In the genomic region with DNA sequence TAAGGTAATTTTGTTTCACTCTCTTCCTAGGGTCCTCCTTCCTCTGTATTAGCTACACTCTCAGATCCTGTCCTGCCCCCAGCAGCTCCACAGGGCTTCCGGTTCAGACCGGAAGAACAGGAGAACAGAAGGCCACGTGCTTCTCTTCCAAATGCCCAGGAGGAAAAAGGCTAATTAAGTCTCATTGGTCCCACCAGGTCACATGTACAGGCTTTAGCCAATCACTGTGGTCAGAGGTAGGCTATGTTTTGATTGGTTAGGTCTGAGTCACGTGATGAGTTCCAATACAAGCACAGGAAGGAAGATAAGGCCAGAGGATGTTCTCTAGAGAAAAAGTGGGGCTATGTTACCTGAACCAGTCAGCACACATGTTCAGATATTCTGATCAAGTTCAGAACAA, we compare ENCODE assay signal across 1 cellular context.
A peak's percentile ranks its signal among the peaks of the same experiment; 100 is the strongest.
TF ChIP-seq lines count a peak whose summit lies in the region.

No MANE protein-coding gene starts in this region.

TF ChIP-seq in GM12878, 131 proteins besides CTCF, POLR2A, EP300 and RAD21 (continued from another document):
- TF ChIP-seq, protein P1, sequence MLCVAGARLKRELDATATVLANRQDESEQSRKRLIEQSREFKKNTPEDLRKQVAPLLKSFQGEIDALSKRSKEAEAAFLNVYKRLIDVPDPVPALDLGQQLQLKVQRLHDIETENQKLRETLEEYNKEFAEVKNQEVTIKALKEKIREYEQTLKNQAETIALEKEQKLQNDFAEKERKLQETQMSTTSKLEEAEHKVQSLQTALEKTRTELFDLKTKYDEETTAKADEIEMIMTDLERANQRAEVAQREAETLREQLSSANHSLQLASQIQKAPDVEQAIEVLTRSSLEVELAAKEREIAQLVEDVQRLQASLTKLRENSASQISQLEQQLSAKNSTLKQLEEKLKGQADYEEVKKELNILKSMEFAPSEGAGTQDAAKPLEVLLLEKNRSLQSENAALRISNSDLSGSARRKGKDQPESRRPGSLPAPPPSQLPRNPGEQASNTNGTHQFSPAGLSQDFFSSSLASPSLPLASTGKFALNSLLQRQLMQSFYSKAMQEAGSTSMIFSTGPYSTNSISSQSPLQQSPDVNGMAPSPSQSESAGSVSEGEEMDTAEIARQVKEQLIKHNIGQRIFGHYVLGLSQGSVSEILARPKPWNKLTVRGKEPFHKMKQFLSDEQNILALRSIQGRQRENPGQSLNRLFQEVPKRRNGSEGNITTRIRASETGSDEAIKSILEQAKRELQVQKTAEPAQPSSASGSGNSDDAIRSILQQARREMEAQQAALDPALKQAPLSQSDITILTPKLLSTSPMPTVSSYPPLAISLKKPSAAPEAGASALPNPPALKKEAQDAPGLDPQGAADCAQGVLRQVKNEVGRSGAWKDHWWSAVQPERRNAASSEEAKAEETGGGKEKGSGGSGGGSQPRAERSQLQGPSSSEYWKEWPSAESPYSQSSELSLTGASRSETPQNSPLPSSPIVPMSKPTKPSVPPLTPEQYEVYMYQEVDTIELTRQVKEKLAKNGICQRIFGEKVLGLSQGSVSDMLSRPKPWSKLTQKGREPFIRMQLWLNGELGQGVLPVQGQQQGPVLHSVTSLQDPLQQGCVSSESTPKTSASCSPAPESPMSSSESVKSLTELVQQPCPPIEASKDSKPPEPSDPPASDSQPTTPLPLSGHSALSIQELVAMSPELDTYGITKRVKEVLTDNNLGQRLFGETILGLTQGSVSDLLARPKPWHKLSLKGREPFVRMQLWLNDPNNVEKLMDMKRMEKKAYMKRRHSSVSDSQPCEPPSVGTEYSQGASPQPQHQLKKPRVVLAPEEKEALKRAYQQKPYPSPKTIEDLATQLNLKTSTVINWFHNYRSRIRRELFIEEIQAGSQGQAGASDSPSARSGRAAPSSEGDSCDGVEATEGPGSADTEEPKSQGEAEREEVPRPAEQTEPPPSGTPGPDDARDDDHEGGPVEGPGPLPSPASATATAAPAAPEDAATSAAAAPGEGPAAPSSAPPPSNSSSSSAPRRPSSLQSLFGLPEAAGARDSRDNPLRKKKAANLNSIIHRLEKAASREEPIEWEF (IDR thresholded peaks at IDR 0.05; ENCODE audit: insufficient replicate concordance, low read depth, low read length), result no peak
- TF ChIP-seq RAD51 (IDR thresholded peaks at IDR 0.05) (peak; percentile 71), EGR1 (IDR thresholded peaks at IDR 0.05; ENCODE audit: borderline replicate concordance in 1 of 2, low read depth in 2 of 2, low read length in 2 of 2) (no peak), HDAC6 (IDR thresholded peaks at IDR 0.05; ENCODE audit: unreplicated experiment) (no peak), MEF2A (IDR thresholded peaks at IDR 0.05; ENCODE audit: insufficient read depth, low read depth, low read length) (no peak), NFIC (IDR thresholded peaks at IDR 0.05; ENCODE audit: low read depth, low read length) (no peak), ATF7 (IDR thresholded peaks at IDR 0.05; ENCODE audit: low read depth) (no peak), KDM1A (IDR thresholded peaks at IDR 0.05; ENCODE audit: borderline replicate concordance) (no peak), RCOR1 (conservative IDR thresholded peaks at IDR 0.05; ENCODE audit: low read depth, low read length) (no peak), EED (IDR thresholded peaks at IDR 0.05; ENCODE audit: low read depth) (no peak)
- TF ChIP-seq, protein P2, sequence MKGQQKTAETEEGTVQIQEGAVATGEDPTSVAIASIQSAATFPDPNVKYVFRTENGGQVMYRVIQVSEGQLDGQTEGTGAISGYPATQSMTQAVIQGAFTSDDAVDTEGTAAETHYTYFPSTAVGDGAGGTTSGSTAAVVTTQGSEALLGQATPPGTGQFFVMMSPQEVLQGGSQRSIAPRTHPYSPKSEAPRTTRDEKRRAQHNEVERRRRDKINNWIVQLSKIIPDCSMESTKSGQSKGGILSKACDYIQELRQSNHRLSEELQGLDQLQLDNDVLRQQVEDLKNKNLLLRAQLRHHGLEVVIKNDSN (IDR thresholded peaks at IDR 0.05; ENCODE audit: borderline replicate concordance, extremely low read length, insufficient read depth, low read depth, low read length), result peak; percentile 14
